1 cellular context compared by ENCODE assay signal in the genomic region with DNA sequence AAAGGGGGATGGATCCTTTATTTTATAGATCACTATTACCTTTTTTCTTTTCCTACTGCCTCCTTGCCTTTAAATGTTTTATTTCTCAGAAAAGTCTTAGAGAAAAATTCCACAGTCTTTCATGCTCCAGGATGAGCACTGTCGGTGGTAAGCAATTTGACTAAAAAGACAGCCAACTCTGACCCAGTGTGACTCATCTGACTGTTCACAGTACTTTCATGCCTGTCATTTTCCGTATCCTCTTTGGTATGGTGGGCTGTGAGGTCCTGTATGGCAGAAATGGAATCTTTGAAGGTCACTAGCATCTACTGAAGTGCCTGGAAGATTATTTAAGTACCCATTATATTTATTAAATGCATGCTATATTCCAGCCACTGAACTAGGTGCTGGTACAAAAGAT.
TF ChIP-seq lines count a peak whose summit lies in the region.

No MANE protein-coding gene starts in this region.

TF ChIP-seq in HepG2, 621 proteins besides CTCF, POLR2A, EP300 and RAD21:
- TF ChIP-seq ZC3H13 (CRISPR knock-in tag; IDR thresholded peaks at IDR 0.05): no peak
